ENCODE assay signal across 8 cellular contexts in the genomic region with DNA sequence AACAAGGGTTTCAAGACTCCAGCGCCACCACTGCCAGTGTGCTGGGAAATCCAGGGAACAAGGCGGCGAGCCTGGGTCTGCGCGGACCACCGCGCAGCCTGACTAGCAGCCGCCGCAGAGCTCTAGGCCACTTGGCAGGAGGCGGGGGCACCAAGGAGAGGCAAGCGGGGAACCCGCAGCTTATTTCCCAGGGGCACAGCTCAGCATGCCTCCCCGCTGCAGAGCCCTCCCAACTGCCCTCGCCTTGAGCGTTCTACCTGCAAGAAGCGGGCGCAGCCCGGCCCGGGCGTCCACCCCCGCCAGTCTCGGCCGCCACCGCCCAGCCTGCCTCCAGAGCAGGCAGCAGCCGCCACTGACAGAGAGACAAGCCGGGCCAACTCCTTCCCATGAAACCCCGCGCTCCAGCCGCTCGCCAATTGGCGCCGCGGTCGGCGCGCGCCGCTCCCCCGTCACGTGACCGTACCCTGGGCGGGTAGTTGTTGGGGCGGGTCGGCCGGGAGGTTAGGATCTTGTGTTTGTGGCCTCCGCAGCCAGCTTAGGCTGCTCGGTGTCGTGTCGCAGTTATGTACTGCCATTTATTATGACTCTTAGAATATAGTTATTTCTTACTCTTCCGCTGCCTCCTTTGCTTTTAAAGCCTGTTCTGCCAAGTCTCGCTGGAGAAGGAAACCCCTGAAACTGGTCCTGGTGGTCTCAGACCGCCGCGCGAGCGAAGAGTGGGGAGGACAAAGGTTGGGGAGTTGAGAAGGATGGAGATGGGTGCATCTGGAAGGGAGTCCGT. TPM values are rescaled to one million over a fixed set of nuclear protein-coding genes. Genes with fewer than 3 reads are reported as not detected.
DNase-seq lines count a peak whose midpoint lies in the region; ATAC-seq and TF ChIP-seq lines count a peak whose summit lies in the region.

A gene with protein sequence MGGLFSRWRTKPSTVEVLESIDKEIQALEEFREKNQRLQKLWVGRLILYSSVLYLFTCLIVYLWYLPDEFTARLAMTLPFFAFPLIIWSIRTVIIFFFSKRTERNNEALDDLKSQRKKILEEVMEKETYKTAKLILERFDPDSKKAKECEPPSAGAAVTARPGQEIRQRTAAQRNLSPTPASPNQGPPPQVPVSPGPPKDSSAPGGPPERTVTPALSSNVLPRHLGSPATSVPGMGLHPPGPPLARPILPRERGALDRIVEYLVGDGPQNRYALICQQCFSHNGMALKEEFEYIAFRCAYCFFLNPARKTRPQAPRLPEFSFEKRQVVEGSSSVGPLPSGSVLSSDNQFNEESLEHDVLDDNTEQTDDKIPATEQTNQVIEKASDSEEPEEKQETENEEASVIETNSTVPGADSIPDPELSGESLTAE (minus strand): TSS at position 365 of the 781 bp plus-strand sequence. CDS start 6,683 bp downstream, outside the sequence.

- TF ChIP-seq CTCF in BE2C (IDR thresholded peaks at IDR 0.05; ENCODE audit: low read depth, low read length), result no peak
- no peak for TF ChIP-seq CTCF in colonic mucosa (IDR thresholded peaks at IDR 0.05)

- H3K27me3 ChIP-seq in BE2C, result no peaks in the 10 kb centered on the region
- no peaks in the 10 kb centered on the region for H3K27me3 ChIP-seq in colonic mucosa

- ATAC-seq in HG03460 (IDR thresholded peaks at IDR 0.05; ENCODE audit: unreplicated experiment), result peak; percentile 91

- peak within 1 kb of the TSS; percentile 78 to 87 for H3K9ac ChIP-seq in colonic mucosa (ENCODE audit: low read depth in 2 of 2, low read length in 2 of 2)

- peak within 1 kb of the TSS; percentile 90 for H3K4me3 ChIP-seq in BE2C (ENCODE audit: low read depth, low read length)
- peak within 1 kb of the TSS; percentile 77 for H3K4me3 ChIP-seq in colonic mucosa

- H3K27ac ChIP-seq in colonic mucosa, result peak within 1 kb of the TSS; percentile 90

- H3K9me3 ChIP-seq in BE2C, result no peaks in the 10 kb centered on the region
- H3K9me3 ChIP-seq in colonic mucosa, result no peaks in the 10 kb centered on the region

- H3K4me1 ChIP-seq in BE2C (no peaks in the 10 kb centered on the region; the same call in 1 of the 2 replicates), colonic mucosa (peaks cover 4% of the 10 kb centered on the region)

- no peaks in the 10 kb centered on the region for H3K36me3 ChIP-seq in BE2C
- no peaks in the 10 kb centered on the region for H3K36me3 ChIP-seq in colonic mucosa

- DNase-seq in BE2C, result peak; percentile 90
- peak; percentile 77 for DNase-seq in GM19240 (ENCODE audit: insufficient read length, low spot score)
- peak; percentile 86 to 96 for DNase-seq in NCI-H526 (lab: John Stamatoyannopoulos, UW)
- DNase-seq in activated CD4-positive, alpha-beta T cell treated with anti-CD3 and anti-CD28 coated beads for 48 hours, result peak; percentile 95
- DNase-seq in colonic mucosa, result peak; percentile 96
- peak; percentile 98 for DNase-seq in left kidney (ENCODE audit: low read depth, low spot score)
- DNase-seq in stimulated activated CD4-positive, alpha-beta T cell treated with anti-CD3 and anti-CD28 coated beads, Interleukin-2, amount 100 ng/mL, for 24 hours, result peak; percentile 92 to 93

- intact Hi-C loops in colonic mucosa (cut with DNase I), result no loop called here

RNA-seq across cellular contexts. Expression of the gene that starts here (rescaled TPM):
- 6.8 TPM for polyA plus RNA-seq in BE2C (2012; ENCODE audit: insufficient read depth, insufficient read length, low read depth)
- total RNA-seq in colonic mucosa, result 10 to 100 TPM; 38.5 to 48.4 TPM

Comparison
In these comparisons a context has a peak if more than half of its experiments do, and no peak if none do; other contexts are left out.
1. Peak in every context shown above with its lines: DNase-seq, ATAC-seq, H3K4me3 ChIP-seq and H3K27ac ChIP-seq.